9 cellular contexts compared by ENCODE assay signal in the genomic region with DNA sequence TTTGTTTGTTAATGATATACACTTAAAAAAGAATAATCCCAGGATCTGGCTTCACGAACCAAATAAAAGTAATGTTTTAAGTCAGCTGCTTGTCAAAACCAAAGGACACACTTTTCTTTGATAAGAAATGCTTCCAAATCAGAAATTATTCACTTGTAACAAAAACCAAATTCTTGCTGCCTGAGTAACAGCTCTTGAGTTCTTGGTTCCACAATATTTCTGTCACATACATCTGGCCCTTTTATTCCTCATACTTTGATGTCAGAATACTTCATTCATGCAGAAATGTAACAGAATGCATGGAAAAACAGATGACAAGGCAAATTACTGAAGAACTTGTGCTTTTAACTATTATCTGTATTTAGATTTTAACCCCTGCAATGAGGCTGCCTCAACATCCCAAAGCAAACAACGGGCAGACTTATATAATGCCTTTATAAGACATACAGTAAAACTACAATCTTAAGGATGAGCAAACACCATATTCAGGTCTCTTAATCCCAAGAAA. TPM values are rescaled to one million over a fixed set of nuclear protein-coding genes. Genes with fewer than 3 reads are reported as not detected.
A peak's percentile ranks its signal among the peaks of the same experiment; 100 is the strongest.
DNase-seq lines count a peak whose midpoint lies in the region; ATAC-seq and TF ChIP-seq lines count a peak whose summit lies in the region.
"Had no signal": no experiment of that assay in that cellular context is flagged by ENCODE, and none has a peak within 500 bp of the region (broad histone marks: within the 10 kb centered on the region; RNA-seq: fewer than 3 reads in every experiment).

No MANE protein-coding gene starts in this region.

- peaks cover 42% of the 10 kb centered on the region for H3K4me1 ChIP-seq in CD8-positive, alpha-beta memory T cell (ENCODE audit: insufficient read depth, low read length)
- H3K4me1 ChIP-seq in neuron (ENCODE audit: insufficient read depth, low read length) (peaks cover 27% of the 10 kb centered on the region), tibial nerve (peaks cover 0 to 60% (median 17%) of the 10 kb centered on the region in 4 donors)

- TF ChIP-seq POLR2A in NB4 (IDR thresholded peaks at IDR 0.05; ENCODE audit: extremely low read depth, insufficient read length) (no peak), tibial nerve (IDR thresholded peaks at IDR 0.05) (no peak), lower leg skin (IDR thresholded peaks at IDR 0.05) (no peak)

- H3K9me3 Mint-ChIP-seq in CD8-positive, alpha-beta memory T cell = no peaks in the 10 kb centered on the region

- WGBS in tibial nerve, 2 donors = 52 to 58% methylated on average over 2 of the region's 2 CpGs
- WGBS in lower leg skin, 2 donors = 68 to 73% methylated on average over 2 of the region's 2 CpGs

- peak overlapping the region; percentile 9 for H3K27ac ChIP-seq in CD8-positive, alpha-beta memory T cell (ENCODE audit: low read depth, low read length)
- peak overlapping the region in 16 of 59 donors; percentile 17 to 98 (median 96) for H3K27ac ChIP-seq in dorsolateral prefrontal cortex
- peak overlapping the region in 2 of 4 donors; percentile 8 to 99 for H3K27ac ChIP-seq in tibial nerve

- no peak for DNase-seq in CD8-positive, alpha-beta memory T cell
- DNase-seq in NB4 (ENCODE audit: low read depth) (no peak), dorsolateral prefrontal cortex (no peak), tibial nerve (ENCODE audit: low spot score in 2 of 2) (no peak), lower leg skin (ENCODE audit: low spot score in 2 of 2) (no peak), occipital lobe (lab: John Stamatoyannopoulos, UW) (no peak)
- DNase-seq: left colon had no signal

- H3K36me3 Mint-ChIP-seq in CD8-positive, alpha-beta memory T cell = peaks cover 6 to 43% (median 7%) of the 10 kb centered on the region in 3 donors

- H3K4me3 ChIP-seq in CD8-positive, alpha-beta memory T cell (ENCODE audit: low read length) = peak overlapping the region; percentile 96
- H3K4me3 ChIP-seq in NB4 (ENCODE audit: low read depth, low read length) (peak overlapping the region; percentile 90), dorsolateral prefrontal cortex (peak overlapping the region in 57 of 59 donors; percentile 59 to 100 (median 88)), neuron (ENCODE audit: low read length) (peak overlapping the region; percentile 88), tibial nerve (peak overlapping the region in 2 of 4 donors; percentile 89 to 95), lower leg skin (ENCODE audit: low read depth, poor library complexity, severe bottlenecking) (no peak overlapping the region)

- no peaks in the 10 kb centered on the region for H3K27me3 ChIP-seq in CD8-positive, alpha-beta memory T cell (ENCODE audit: insufficient read depth, low read length, poor library complexity, severe bottlenecking)
- H3K27me3 ChIP-seq in dorsolateral prefrontal cortex (no peaks in the 10 kb centered on the region), neuron (ENCODE audit: insufficient read depth, low read length) (no peaks in the 10 kb centered on the region), tibial nerve (no peaks in the 10 kb centered on the region)

- TF ChIP-seq CTCF in NB4 (IDR thresholded peaks at IDR 0.05; ENCODE audit: low read depth, low read length) (no peak), dorsolateral prefrontal cortex (IDR thresholded peaks at IDR 0.05 in 54 of 56, conservative IDR thresholded peaks at IDR 0.05 in 2 of 56; ENCODE audit: low read depth in 1 of 56, partially characterized antibody in 56 of 56) (no peak), tibial nerve (IDR thresholded peaks at IDR 0.05) (no peak), lower leg skin (IDR thresholded peaks at IDR 0.05) (no peak)

- no peak for TF ChIP-seq EP300 in tibial nerve (IDR thresholded peaks at IDR 0.05)

- H3K27me3 Mint-ChIP-seq in CD8-positive, alpha-beta memory T cell = peaks cover 0 to 2% of the 10 kb centered on the region in 2 donors

- ATAC-seq in HG03139 (IDR thresholded peaks at IDR 0.05; ENCODE audit: unreplicated experiment) = no peak

- CTCF ChIA-PET in CD8-positive, alpha-beta memory T cell (lab: Charles Lee) = interaction anchor here (0.8 to 1.6 kb wide), 2 partner anchors 10 to 41 kb away, joined by 3 to 5 read pairs; a partner anchor contains a TSS

- H3K36me3 ChIP-seq in CD8-positive, alpha-beta memory T cell (ENCODE audit: insufficient read depth, low read length) = peaks cover 9% of the 10 kb centered on the region
- H3K36me3 ChIP-seq in neuron (ENCODE audit: insufficient read depth, low read length) (peaks cover 9% of the 10 kb centered on the region), tibial nerve (peaks cover 0 to 23% (median 0%) of the 10 kb centered on the region in 3 donors)

- peaks cover 54 to 68% (median 63%) of the 10 kb centered on the region in 3 donors for H3K4me1 Mint-ChIP-seq in CD8-positive, alpha-beta memory T cell

- H3K9me3 ChIP-seq in CD8-positive, alpha-beta memory T cell (ENCODE audit: low read length) = no peaks in the 10 kb centered on the region
- H3K9me3 ChIP-seq in neuron (ENCODE audit: low read length) = no peaks in the 10 kb centered on the region
- H3K9me3 ChIP-seq in tibial nerve = no peaks in the 10 kb centered on the region

- peak overlapping the region; percentile 32 to 100 (median 99) for H3K4me3 Mint-ChIP-seq in CD8-positive, alpha-beta memory T cell

- H3K27ac Mint-ChIP-seq in CD8-positive, alpha-beta memory T cell = peak overlapping the region in 7 of 8 donors; percentile 41 to 100 (median 99)

- intact Hi-C loops in dorsolateral prefrontal cortex (cut with DNase I) (no loop called here), lower leg skin (cut with DNase I; ENCODE audit: low total_unique reads) (no loop called here)

- POLR2A ChIA-PET in CD8-positive, alpha-beta memory T cell (lab: Charles Lee) = interaction anchor here (0.5 to 3.9 kb wide), 2 partner anchors 9 to 41 kb away, joined by 3 to 40 read pairs; a partner anchor contains a TSS

- H2AFZ ChIP-seq in neuron (ENCODE audit: low read depth, low read length) = peak overlapping the region; percentile 100

RNA-seq across cellular contexts. Expression of a gene that starts 1.5 kb away (rescaled TPM):
- 1 to 10 TPM; 7.3 to 7.7 TPM for total RNA-seq in CD8-positive, alpha-beta memory T cell
- 22.2 TPM for polyA plus RNA-seq in CD8-positive, alpha-beta memory T cell
- total RNA-seq in dorsolateral prefrontal cortex = 10 to 100 TPM; 21.0 to 40.2 (median 29.5) TPM
- total RNA-seq in tibial nerve = 10 to 100 TPM; 13.8 to 25.6 (median 16.7) TPM
- total RNA-seq in lower leg skin = 10 to 100 TPM in 3 of 4 donors, 1 to 10 TPM in 1; 9.9 to 12.0 (median 11.4) TPM
- total RNA-seq in occipital lobe = 22.3 TPM

RNA-seq across cellular contexts. Expression of a gene that starts 41.0 kb away (rescaled TPM):
- total RNA-seq in CD8-positive, alpha-beta memory T cell = 10 to 100 TPM; 63.7 to 65.8 TPM
- 35.1 TPM for polyA plus RNA-seq in CD8-positive, alpha-beta memory T cell
- total RNA-seq in dorsolateral prefrontal cortex (10 to 100 TPM; 17.7 to 35.2 (median 25.0) TPM), tibial nerve (10 to 100 TPM; 21.3 to 28.7 (median 24.4) TPM), lower leg skin (10 to 100 TPM; 10.2 to 25.4 (median 17.7) TPM), occipital lobe (20.9 TPM)
